Comparison of ENCODE assay signal across 22 cellular contexts in the genomic region with DNA sequence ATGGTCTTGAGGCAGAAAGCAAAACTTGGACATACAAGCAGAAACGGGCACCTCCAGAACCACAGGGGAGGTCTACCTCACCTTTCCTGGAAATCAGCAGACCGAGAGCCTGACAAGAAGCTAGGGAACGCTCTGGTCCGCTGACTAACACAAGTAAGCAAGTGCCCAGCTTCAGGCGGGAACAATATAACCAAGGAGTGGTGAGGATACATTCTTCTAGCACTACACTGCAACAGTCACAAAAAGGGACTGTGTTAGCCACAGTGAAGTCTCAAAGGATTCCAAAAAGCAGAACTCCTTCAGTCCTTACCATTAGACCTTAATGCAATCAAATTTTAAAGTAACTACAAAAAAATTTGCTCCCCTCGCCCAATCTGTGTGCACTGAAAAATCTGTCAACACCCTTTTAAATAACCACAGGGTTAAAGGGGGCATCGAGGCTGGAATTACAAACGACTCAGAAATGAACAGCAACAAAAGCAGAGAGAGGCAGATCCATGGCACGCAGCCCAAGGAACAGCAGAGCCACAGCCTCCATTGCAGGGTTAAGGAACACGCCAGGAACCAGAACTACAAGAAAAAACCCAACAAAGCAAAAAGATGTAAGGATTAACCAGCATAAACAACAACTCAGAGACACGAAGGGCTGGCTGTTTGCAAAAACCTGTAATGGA. TPM values are rescaled to one million over a fixed set of nuclear protein-coding genes. Genes with fewer than 3 reads are reported as not detected.
DNase-seq lines count a peak whose midpoint lies in the region; ATAC-seq, FAIRE-seq and TF ChIP-seq lines count a peak whose summit lies in the region.
"Had no signal": no experiment of that assay in that cellular context is flagged by ENCODE, and none has a peak within 500 bp of the region (broad histone marks: within the 10 kb centered on the region; RNA-seq: fewer than 3 reads in every experiment).

No MANE protein-coding gene starts in this region.

- BruUV-seq in mammary epithelial cell (replicated peaks; lab: Mats Ljungman, UMichigan) = no TSS peak

- in situ Hi-C loops in astrocyte of the spinal cord (cut with HindIII; ENCODE audit: low sequenced_read_pairs) (no loop called here), mammary epithelial cell (cut with MboI; ENCODE audit: low sequenced_read_pairs in 2 of 2) (no loop called here)

- H2AFZ ChIP-seq in mammary epithelial cell (ENCODE audit: low read depth, low read length) = no peak overlapping the region

- no peak for FAIRE-seq in urothelium cell line (lab: Jason Lieb, UNC)
- FAIRE-seq: small intestine had no signal

- no peak overlapping the region for H3K4me2 ChIP-seq in mammary epithelial cell (ENCODE audit: insufficient read depth, low read depth, low read length)
- H3K4me2 ChIP-seq: KMS-11 had no signal

- no peak for TF ChIP-seq EP300 in sigmoid colon (IDR thresholded peaks at IDR 0.05)

- CTCF ChIA-PET in mammary epithelial cell (lab: Charles Lee; ENCODE audit: low non-redundant PET) = no interaction called here

- peaks cover 93% of the 10 kb centered on the region for H3K79me2 ChIP-seq in mammary epithelial cell (ENCODE audit: insufficient read depth, low read length)

- TF ChIP-seq CTCF in astrocyte of the spinal cord (IDR thresholded peaks at IDR 0.05; ENCODE audit: low read depth, low read length) (no peak), sigmoid colon (IDR thresholded peaks at IDR 0.05) (no peak), mammary epithelial cell (conservative IDR thresholded peaks at IDR 0.05 in 1 of 2, IDR thresholded peaks at IDR 0.05 in 1 of 2; ENCODE audit: extremely low read depth in 1 of 2, insufficient read depth in 1 of 2, low read depth in 1 of 2, low read length in 2 of 2) (no peak)

- no peaks in the 10 kb centered on the region for H4K20me1 ChIP-seq in mammary epithelial cell (ENCODE audit: insufficient read depth, low read length)

- H3K36me3 ChIP-seq in HUES64 (ENCODE audit: insufficient read depth, low read length) = peaks cover 56% of the 10 kb centered on the region
- H3K36me3 ChIP-seq in sigmoid colon = peaks cover 12 to 57% (median 27%) of the 10 kb centered on the region in 4 donors
- peaks cover 14% of the 10 kb centered on the region for H3K36me3 ChIP-seq in mammary epithelial cell (ENCODE audit: insufficient read depth, low read length)

- H3K4me1 ChIP-seq in HUES64 (ENCODE audit: insufficient read depth, low read length) (no peaks in the 10 kb centered on the region), sigmoid colon (peaks cover 0 to 10% (median 7%) of the 10 kb centered on the region in 4 donors), mammary epithelial cell (ENCODE audit: insufficient read depth, low read length) (no peaks in the 10 kb centered on the region)
- H3K4me1 ChIP-seq: Caco-2 had no signal

- no peak for TF ChIP-seq POLR2A in sigmoid colon (IDR thresholded peaks at IDR 0.05)

- 87% methylated on average over 11 of the region's 11 CpGs for WGBS in HUES64
- 78 to 81% methylated on average over 11 of the region's 11 CpGs for WGBS in sigmoid colon, 2 donors
- 92% methylated on average over 11 of the region's 11 CpGs for WGBS in mammary epithelial cell (ENCODE audit: low coverage, missing lambda C conversion rate)

- H3K9me3 ChIP-seq in HUES64 (ENCODE audit: insufficient read depth, low read depth, low read length) (no peaks in the 10 kb centered on the region), sigmoid colon (no peaks in the 10 kb centered on the region), mammary epithelial cell (replicated peaks; ENCODE audit: insufficient read depth, low read length) (no peaks in the 10 kb centered on the region)
- H3K9me3 ChIP-seq: Caco-2, mucosa of descending colon had no signal

- H3K9ac ChIP-seq in HUES64 (ENCODE audit: low read depth, low read length) (peak overlapping the region; percentile 20; the same call in 1 of the 2 replicates), mammary epithelial cell (ENCODE audit: insufficient read depth, low read length) (no peak overlapping the region)
- H3K9ac ChIP-seq: KMS-11 had no signal

- dilution Hi-C loops in mammary epithelial cell (cut with HindIII; ENCODE audit: low sequenced_read_pairs) = no loop called here

- H3K27ac ChIP-seq in HUES64 (ENCODE audit: low read depth, low read length) = no peak overlapping the region
- no peak overlapping the region for H3K27ac ChIP-seq in sigmoid colon
- H3K27ac ChIP-seq in mammary epithelial cell (ENCODE audit: insufficient read depth, low read depth, low read length) = no peak overlapping the region
- H3K27ac ChIP-seq: cardiac muscle cell, KMS-11 had no signal

- H3K4me3 ChIP-seq in HUES64 (ENCODE audit: low read length) = no peak overlapping the region
- H3K4me3 ChIP-seq in astrocyte of the spinal cord (ENCODE audit: low read depth, low read length) = no peak overlapping the region
- H3K4me3 ChIP-seq in sigmoid colon = no peak overlapping the region
- no peak overlapping the region for H3K4me3 ChIP-seq in mammary epithelial cell (replicated peaks in 1 of 3; ENCODE audit: insufficient read depth in 1 of 3, low read depth in 2 of 3, low read length in 3 of 3)
- H3K4me3 ChIP-seq: cardiac muscle cell, mucosa of descending colon had no signal

- H3K27me3 ChIP-seq in HUES64 (ENCODE audit: insufficient read depth, low read length) (no peaks in the 10 kb centered on the region), sigmoid colon (no peaks in the 10 kb centered on the region), mammary epithelial cell (ENCODE audit: insufficient read depth, low read length) (no peaks in the 10 kb centered on the region)
- H3K27me3 ChIP-seq: cardiac muscle cell had no signal

- intact Hi-C loops in sigmoid colon (cut with DNase I) = loop anchor here (10.0 kb wide), 1 partner anchor 275 kb away; a partner anchor contains a TSS
- intact Hi-C loops in mammary epithelial cell (cut with micrococcal nuclease) = no loop called here

- ATAC-seq in HG02970 (IDR thresholded peaks at IDR 0.05; ENCODE audit: low FRiP score, unreplicated experiment) = no peak
- ATAC-seq: mucosa of descending colon had no signal

- peak; percentile 52 for DNase-seq in astrocyte of the spinal cord (ENCODE audit: low read depth, low spot score)
- DNase-seq in glomerular visceral epithelial cell (ENCODE audit: extremely low spot score) = peak; percentile 68
- peak; percentile 35 for DNase-seq in sigmoid colon
- DNase-seq in NCI-H2171 treated with DMSO at 0.1 percent for 48 hours (lab: John Stamatoyannopoulos, UW) = no peak
- no peak for DNase-seq in urothelium cell line (ENCODE audit: low spot score)
- DNase-seq in mammary epithelial cell = no peak
- DNase-seq: activated CD4-positive, CD25-positive, alpha-beta regulatory T cell; Caco-2; effector CD8-positive, alpha-beta T cell; HCEC 1CT; islet precursor cell; mucosa of descending colon; NCI-H1092 treated with DMSO at 0.1 percent for 48 hours; NCI-H2107; NCI-H526; Right ventricle myocardium superior; small intestine; stimulated activated CD4-positive, alpha-beta T cell treated with anti-CD3 and anti-CD28 coated beads, Interleukin-4, amount 100 ng/mL, for 1 hour had no signal

RNA-seq across cellular contexts. Expression of a gene that starts 7.1 kb away (rescaled TPM):
- polyA plus RNA-seq in HUES64 (2013, experiment 1 of 2) = 41.8 TPM
- polyA plus RNA-seq in HUES64 (2013, experiment 2 of 2) = 44.4 TPM
- total RNA-seq in sigmoid colon (10 to 100 TPM; 28.9 to 44.7 (median 38.4) TPM), mammary epithelial cell (10 to 100 TPM; 35.8 to 61.1 TPM)
- polyA plus RNA-seq in sigmoid colon (100 to 1,000 TPM in 2 of 3 donors, 10 to 100 TPM in 1; 69.3 to 112 (median 109) TPM), mammary epithelial cell (47.5 TPM)
- 28.6 TPM for polyA minus RNA-seq in mammary epithelial cell

RNA-seq across cellular contexts. Expression of a gene that starts 7.6 kb away (rescaled TPM):
- polyA plus RNA-seq in HUES64 (2013, experiment 1 of 2) = 53.3 TPM
- polyA plus RNA-seq in HUES64 (2013, experiment 2 of 2) = 63.5 TPM
- total RNA-seq in sigmoid colon (10 to 100 TPM; 35.2 to 69.8 (median 45.2) TPM), mammary epithelial cell (10 to 100 TPM; 70.3 to 81.0 TPM)
- polyA plus RNA-seq in sigmoid colon (10 to 100 TPM; 27.6 to 70.7 (median 29.4) TPM), mammary epithelial cell (97.2 TPM)
- polyA minus RNA-seq in mammary epithelial cell = 75.8 TPM

RNA-seq across cellular contexts. Expression of a gene that starts 56.7 kb away (rescaled TPM):
- polyA plus RNA-seq in HUES64 (2013, experiment 1 of 2) = 70.5 TPM
- polyA plus RNA-seq in HUES64 (2013, experiment 2 of 2) = 62.6 TPM
- total RNA-seq in sigmoid colon (10 to 100 TPM in 2 of 4 donors, 1 to 10 TPM in 2; 7.4 to 13.8 (median 10.8) TPM), mammary epithelial cell (10 to 100 TPM; 10.5 to 49.3 TPM)
- polyA plus RNA-seq in sigmoid colon (10 to 100 TPM; 18.6 to 53.0 (median 23.8) TPM), mammary epithelial cell (52.8 TPM)
- 23.0 TPM for polyA minus RNA-seq in mammary epithelial cell

Comparison
In these comparisons a context has a peak if more than half of its experiments do, and no peak if none do; other contexts are left out.
1. DNase-seq: peak in astrocyte of the spinal cord (single experiment), glomerular visceral epithelial cell (single experiment) and sigmoid colon (single experiment); none in NCI-H2171 treated with DMSO at 0.1 percent for 48 hours (single experiment), urothelium cell line (single experiment) and mammary epithelial cell (single experiment).